9 cellular contexts compared by ENCODE assay signal in the genomic region with DNA sequence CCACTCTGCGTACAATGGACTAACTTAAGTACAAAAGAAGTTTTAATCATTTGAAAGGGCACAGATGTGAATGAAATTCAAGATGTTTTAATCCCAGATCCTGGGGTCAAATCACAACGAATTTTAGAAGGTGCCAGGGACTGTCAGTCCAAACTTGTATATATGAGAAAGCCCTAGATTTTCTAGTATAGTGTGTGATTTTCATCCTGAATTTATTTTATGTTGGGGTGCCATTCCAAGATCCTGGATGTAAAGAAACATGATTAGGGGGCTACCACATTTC.
DNase-seq lines count a peak whose midpoint lies in the region; ATAC-seq and TF ChIP-seq lines count a peak whose summit lies in the region.
"Had no signal": no experiment of that assay in that cellular context is flagged by ENCODE, and none has a peak within 500 bp of the region (broad histone marks: within the 10 kb centered on the region; RNA-seq: fewer than 3 reads in every experiment).

No MANE protein-coding gene starts in this region.

- no peak for DNase-seq in activated CD4-positive, alpha-beta T cell treated with anti-CD3 and anti-CD28 coated beads for 36 hours
- no peak for DNase-seq in activated CD4-positive, alpha-beta T cell treated with anti-CD3 and anti-CD28 coated beads for 48 hours
- DNase-seq in activated CD4-positive, alpha-beta memory T cell treated with anti-CD3 and anti-CD28 coated beads for 36 hours, result no peak
- DNase-seq in stomach (no peak), left lobe of liver (ENCODE audit: low spot score) (no peak), ovary (no peak)
- DNase-seq: nucleus accumbens had no signal

- no peaks in the 10 kb centered on the region for H3K9me3 Mint-ChIP-seq in activated CD4-positive, alpha-beta T cell treated with anti-CD3 and anti-CD28 coated beads for 36 hours (ENCODE audit: low read depth)
- no peaks in the 10 kb centered on the region for H3K9me3 Mint-ChIP-seq in activated CD4-positive, alpha-beta memory T cell treated with anti-CD3 and anti-CD28 coated beads for 36 hours

- H3K4me1 ChIP-seq in iPS-20b (ENCODE audit: insufficient read depth, low read length), result peaks cover 27% of the 10 kb centered on the region
- peaks cover 42 to 83% (median 59%) of the 10 kb centered on the region in 4 donors for H3K4me1 ChIP-seq in stomach
- peaks cover 13% of the 10 kb centered on the region for H3K4me1 ChIP-seq in ovary (ENCODE audit: insufficient read depth)

- H3K27ac ChIP-seq in iPS-20b (ENCODE audit: low read length) (no peak overlapping the region), stomach (peak overlapping the region in 4 of 5 donors; percentile 82 to 87 (median 84)), ovary (peak overlapping the region in 1 of 2 donors; percentile 44)

- no peak for TF ChIP-seq CTCF in stomach (IDR thresholded peaks at IDR 0.05)
- no peak for TF ChIP-seq CTCF in ovary (IDR thresholded peaks at IDR 0.05)

- intact Hi-C loops in activated CD4-positive, alpha-beta T cell treated with anti-CD3 and anti-CD28 coated beads for 36 hours (cut with DNase I, micrococcal nuclease), result loop anchor here in 1 of 2 experiments (2.0 kb wide), 1 partner anchor 66 kb away; no protein-coding TSS in a partner anchor
- intact Hi-C loops in activated CD4-positive, alpha-beta memory T cell treated with anti-CD3 and anti-CD28 coated beads for 36 hours (cut with micrococcal nuclease), result loop anchor here (2.0 to 10.0 kb wide), 3 partner anchors 14 to 1496 kb away; no protein-coding TSS in a partner anchor
- intact Hi-C loops in stomach (cut with DNase I; ENCODE audit: low total_unique reads), result no loop called here
- intact Hi-C loops in ovary (cut with DNase I), result no loop called here

- H3K4me3 ChIP-seq in iPS-20b (ENCODE audit: low read length) (no peak overlapping the region), stomach (peak overlapping the region in 1 of 4 donors; percentile 20), ovary (no peak overlapping the region)

- TF ChIP-seq EP300 in stomach (IDR thresholded peaks at IDR 0.05) (no peak), ovary (IDR thresholded peaks at IDR 0.05) (no peak)

- 32 to 60% (median 41%) methylated on average over 2 of the region's 2 CpGs for WGBS in stomach, 5 donors
- 59 to 73% (median 69%) methylated on average over 2 of the region's 2 CpGs for WGBS in ovary, 3 donors

- peaks cover 54% of the 10 kb centered on the region for H3K36me3 Mint-ChIP-seq in activated CD4-positive, alpha-beta T cell treated with anti-CD3 and anti-CD28 coated beads for 36 hours (ENCODE audit: low read depth)
- peaks cover 63% of the 10 kb centered on the region for H3K36me3 Mint-ChIP-seq in activated CD4-positive, alpha-beta memory T cell treated with anti-CD3 and anti-CD28 coated beads for 36 hours

- peak overlapping the region; percentile 23; the same call in 1 of the 2 replicates for H3K9ac ChIP-seq in iPS-20b (ENCODE audit: low read depth, low read length)

- no peak for ATAC-seq in activated CD4-positive, alpha-beta T cell treated with anti-CD3 and anti-CD28 coated beads for 36 hours
- no peak for ATAC-seq in left lobe of liver
- no peak for ATAC-seq in GM18867 (IDR thresholded peaks at IDR 0.05; ENCODE audit: unreplicated experiment)

- CTCF ChIA-PET in activated CD4-positive, alpha-beta T cell treated with anti-CD3 and anti-CD28 coated beads for 36 hours (lab: Charles Lee), result interaction anchor here (0.8 to 11.2 kb wide), 7 partner anchors 10 to 77 kb away, joined by 4 to 113 read pairs (median 7); no protein-coding TSS in a partner anchor
- CTCF ChIA-PET in activated CD4-positive, alpha-beta memory T cell treated with anti-CD3 and anti-CD28 coated beads for 36 hours (lab: Charles Lee), result interaction anchor here (1.4 to 8.8 kb wide), 6 partner anchors 9 to 75 kb away, joined by 4 to 64 read pairs (median 6); no protein-coding TSS in a partner anchor

- H3K4me3 Mint-ChIP-seq in activated CD4-positive, alpha-beta T cell treated with anti-CD3 and anti-CD28 coated beads for 36 hours, result peak overlapping the region; percentile 78
- H3K4me3 Mint-ChIP-seq in activated CD4-positive, alpha-beta memory T cell treated with anti-CD3 and anti-CD28 coated beads for 36 hours, result peak overlapping the region; percentile 79

- no peaks in the 10 kb centered on the region for H3K36me3 ChIP-seq in iPS-20b (ENCODE audit: insufficient read depth, low read depth, low read length)
- H3K36me3 ChIP-seq in stomach, result no peaks in the 10 kb centered on the region
- no peaks in the 10 kb centered on the region for H3K36me3 ChIP-seq in ovary

- no peaks in the 10 kb centered on the region for H3K27me3 Mint-ChIP-seq in activated CD4-positive, alpha-beta T cell treated with anti-CD3 and anti-CD28 coated beads for 36 hours
- no peaks in the 10 kb centered on the region for H3K27me3 Mint-ChIP-seq in activated CD4-positive, alpha-beta memory T cell treated with anti-CD3 and anti-CD28 coated beads for 36 hours

- TF ChIP-seq POLR2A in stomach (IDR thresholded peaks at IDR 0.05) (no peak), ovary (IDR thresholded peaks at IDR 0.05) (no peak)

- peak overlapping the region; percentile 93 for H3K27ac Mint-ChIP-seq in activated CD4-positive, alpha-beta T cell treated with anti-CD3 and anti-CD28 coated beads for 36 hours
- peak overlapping the region; percentile 100 for H3K27ac Mint-ChIP-seq in activated CD4-positive, alpha-beta memory T cell treated with anti-CD3 and anti-CD28 coated beads for 36 hours

- peaks cover 85% of the 10 kb centered on the region for H3K4me1 Mint-ChIP-seq in activated CD4-positive, alpha-beta T cell treated with anti-CD3 and anti-CD28 coated beads for 36 hours
- peaks cover 61% of the 10 kb centered on the region for H3K4me1 Mint-ChIP-seq in activated CD4-positive, alpha-beta memory T cell treated with anti-CD3 and anti-CD28 coated beads for 36 hours (ENCODE audit: low read depth)

- H3K9me3 ChIP-seq in iPS-20b (ENCODE audit: insufficient read depth, low read depth, low read length), result no peaks in the 10 kb centered on the region
- no peaks in the 10 kb centered on the region for H3K9me3 ChIP-seq in stomach
- no peaks in the 10 kb centered on the region for H3K9me3 ChIP-seq in ovary

- POLR2A ChIA-PET in activated CD4-positive, alpha-beta T cell treated with anti-CD3 and anti-CD28 coated beads for 36 hours (lab: Charles Lee), result interaction anchor here (0.6 to 9.2 kb wide), 9 partner anchors 11 to 208 kb away, joined by 3 to 308 read pairs (median 11); a partner anchor contains a TSS
- POLR2A ChIA-PET in activated CD4-positive, alpha-beta memory T cell treated with anti-CD3 and anti-CD28 coated beads for 36 hours (lab: Charles Lee), result interaction anchor here (0.9 to 27.5 kb wide), 10 partner anchors 15 to 1496 kb away, joined by 3 to 1283 read pairs (median 19); no protein-coding TSS in a partner anchor

- H3K27me3 ChIP-seq in iPS-20b (ENCODE audit: insufficient read depth, low read length), result no peaks in the 10 kb centered on the region
- no peaks in the 10 kb centered on the region for H3K27me3 ChIP-seq in stomach
- no peaks in the 10 kb centered on the region for H3K27me3 ChIP-seq in ovary
